Comparison of ENCODE assay signal across 1 cellular context in genomic region chr17:36890398-36891190, GRCh38.
TF ChIP-seq lines count a peak whose summit lies in the region.

No MANE protein-coding gene starts in this region.

TF ChIP-seq in H1, 55 proteins besides CTCF, POLR2A, EP300 and RAD21:
- TF ChIP-seq ASH2L (IDR thresholded peaks at IDR 0.05; ENCODE audit: low read length) (no peak), CBX8 (IDR thresholded peaks at IDR 0.05; ENCODE audit: borderline replicate concordance, low read depth, low read length) (no peak), JUN (IDR thresholded peaks at IDR 0.05; ENCODE audit: low read depth, low read length) (no peak), GTF2F1 (IDR thresholded peaks at IDR 0.05; ENCODE audit: borderline replicate concordance, low read depth, low read length) (no peak), HDAC2 (IDR thresholded peaks at IDR 0.05; ENCODE audit: borderline replicate concordance in 1 of 2, low read depth in 2 of 2, low read length in 2 of 2) (no peak), NANOG (IDR thresholded peaks at IDR 0.05; ENCODE audit: insufficient read depth, low read depth, low read length, poor library complexity, severe bottlenecking) (no peak), POLR2AphosphoS5 (IDR thresholded peaks at IDR 0.05; ENCODE audit: low read depth, low read length) (no peak), BACH1 (IDR thresholded peaks at IDR 0.05; ENCODE audit: low read length) (no peak), MAFK (IDR thresholded peaks at IDR 0.05; ENCODE audit: low read depth, low read length) (no peak), CEBPB (IDR thresholded peaks at IDR 0.05; ENCODE audit: low read depth, low read length) (no peak)
